In the genomic region with DNA sequence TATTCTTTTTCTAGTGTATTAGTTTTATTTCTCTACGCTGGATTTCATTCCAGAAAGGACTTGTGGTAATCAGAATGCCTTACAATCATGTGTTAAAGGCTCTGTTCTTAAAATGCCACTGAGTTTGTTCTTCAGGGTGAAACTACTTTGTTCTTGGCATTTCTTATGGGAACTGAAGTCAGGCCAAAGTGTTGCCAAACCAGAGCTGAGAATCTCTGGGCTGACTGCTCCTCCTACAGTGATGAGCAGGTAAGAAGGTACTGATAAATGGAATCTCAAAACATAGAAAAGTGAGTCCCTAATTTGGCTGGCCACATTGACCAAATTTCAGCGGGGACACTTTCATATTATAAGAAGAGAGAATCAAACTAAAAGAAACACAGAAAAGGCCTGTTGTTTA, we compare ENCODE assay signal across 13 cellular contexts.
"Had no signal": no experiment of that assay in that cellular context is flagged by ENCODE, and none has a peak within 500 bp of the region (broad histone marks: within the 10 kb centered on the region; RNA-seq: fewer than 3 reads in every experiment).

No MANE protein-coding gene starts in this region.

- H3K4me3 ChIP-seq: cardiac muscle cell, colonic mucosa, lung, prostate gland had no signal

- FAIRE-seq: astrocyte had no signal

- H3K36me3 ChIP-seq: cardiac muscle cell, colonic mucosa, prostate gland had no signal

- H3K9me3 ChIP-seq: colonic mucosa, prostate gland had no signal

- H3K27ac ChIP-seq: cardiac muscle cell, colonic mucosa, prostate gland had no signal

- H3K4me1 ChIP-seq: colonic mucosa, prostate gland had no signal

- DNase-seq: activated CD4-positive, alpha-beta T cell treated with anti-CD3 and anti-CD28 coated beads for 48 hours; activated naive CD4-positive, alpha-beta T cell; colonic mucosa; left cardiac atrium; stimulated activated CD4-positive, alpha-beta T cell treated with anti-CD3 and anti-CD28 coated beads, Interleukin-12 subunit alpha, Interleukin-12 subunit beta, amount 100 ng/mL, for 4 hours; stimulated activated naive CD4-positive, alpha-beta T cell treated with Interleukin-2 at 50 U/mL for 16 hours; T-helper 17 cell had no signal

- ATAC-seq: natural killer cell treated with Interleukin-12 subunit alpha and Interleukin-12 subunit beta and Interleukin-15 and Interleukin-18, amount 100 ng/mL, for 72 hours; T-helper 17 cell; WTC11 had no signal

- H3K27me3 ChIP-seq: cardiac muscle cell, colonic mucosa had no signal
